11 cellular contexts compared by ENCODE assay signal in the genomic region with DNA sequence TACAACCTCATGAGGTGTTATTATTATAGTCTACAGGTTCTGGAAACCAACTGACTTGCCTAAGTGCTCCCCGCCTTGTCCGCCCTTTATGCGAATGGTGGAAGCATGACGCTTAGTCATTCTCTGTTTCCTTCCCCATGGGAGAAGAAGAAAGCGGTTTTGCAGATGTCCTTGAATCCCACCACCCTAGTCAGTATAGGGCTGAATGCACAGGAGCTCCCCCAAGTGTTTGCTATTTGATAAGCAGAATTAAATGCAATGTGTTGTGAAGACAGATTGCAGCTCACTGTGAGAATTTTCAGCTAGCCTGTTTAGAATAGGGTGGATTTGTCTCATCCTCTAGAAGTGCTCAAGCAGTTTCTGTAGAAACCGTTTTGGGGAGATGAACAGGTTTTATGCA.
DNase-seq lines count a peak whose midpoint lies in the region; ATAC-seq, FAIRE-seq and TF ChIP-seq lines count a peak whose summit lies in the region.
"Had no signal": no experiment of that assay in that cellular context is flagged by ENCODE, and none has a peak within 500 bp of the region (broad histone marks: within the 10 kb centered on the region; RNA-seq: fewer than 3 reads in every experiment).

No MANE protein-coding gene starts in this region.

- DNase-seq in Caco-2 (peak in 1 of 2 experiments; percentile 15), HuH-7 (ENCODE audit: low spot score) (peak; percentile 6), SK-N-DZ (ENCODE audit: low spot score) (peak; percentile 2), kidney tubule cell (ENCODE audit: low spot score) (peak; percentile 1), C1 segment of cervical spinal cord (lab: John Stamatoyannopoulos, UW) (no peak), DMS153 (lab: John Stamatoyannopoulos, UW) (no peak), small intestine (no peak)

- no peaks in the 10 kb centered on the region for H3K36me3 ChIP-seq in Caco-2 (ENCODE audit: control insufficient read depth, insufficient read depth, low read length)
- no peaks in the 10 kb centered on the region for H3K36me3 ChIP-seq in small intestine (ENCODE audit: control insufficient read depth in 2 of 2, insufficient read depth in 2 of 2, low read length in 2 of 2)

- POLR2A ChIA-PET in Caco-2 (lab: Charles Lee) = no interaction called here

- H3K9me3 ChIP-seq in Caco-2 (no peaks in the 10 kb centered on the region), small intestine (ENCODE audit: control insufficient read depth, low read depth) (no peaks in the 10 kb centered on the region)

- H3K27me3 Mint-ChIP-seq in Caco-2 (ENCODE audit: insufficient read depth, unreplicated experiment) = no peaks in the 10 kb centered on the region

- H3K27me3 ChIP-seq in Caco-2 (replicated peaks; ENCODE audit: control insufficient read depth, insufficient read depth, low read length) (no peaks in the 10 kb centered on the region), small intestine (ENCODE audit: control insufficient read depth in 2 of 2, insufficient read depth in 2 of 2, low read length in 2 of 2) (no peaks in the 10 kb centered on the region)

- no peak overlapping the region for H3K27ac ChIP-seq in small intestine (ENCODE audit: low read depth in 1 of 2, low read length in 1 of 2)

- CTCF ChIA-PET in Caco-2 (lab: Charles Lee) = interaction anchor here (0.7 kb wide), 1 partner anchor 275 kb away, joined by 3 read pairs; no protein-coding TSS in a partner anchor

- no peak overlapping the region for H3K27ac Mint-ChIP-seq in Caco-2 (ENCODE audit: unreplicated experiment)

- intact Hi-C loops in Caco-2 (cut with micrococcal nuclease; ENCODE audit: unreplicated experiment) = loop anchor here (5.0 to 10.0 kb wide), 2 partner anchors 45 to 87 kb away; no protein-coding TSS in a partner anchor

- H3K4me1 Mint-ChIP-seq in Caco-2 (ENCODE audit: low read depth, unreplicated experiment) = no peaks in the 10 kb centered on the region

- H3K4me3 ChIP-seq in Caco-2 (ENCODE audit: low read depth, low read length) = no peak overlapping the region
- no peak overlapping the region for H3K4me3 ChIP-seq in small intestine (ENCODE audit: low read depth in 1 of 2, low read length in 2 of 2)

- WGBS in small intestine, 3 donors = 66 to 71% (median 70%) methylated on average over 6 of the region's 6 CpGs

- peak; percentile 6 to 13 for TF ChIP-seq CTCF in Caco-2 (IDR thresholded peaks at IDR 0.05; ENCODE audit: insufficient read depth in 1 of 2, low read depth in 1 of 2, low read length in 1 of 2, severe bottlenecking in 1 of 2, unreplicated experiment in 1 of 2)

- BruUV-seq in Caco-2 (replicated peaks; lab: Mats Ljungman, UMichigan) = no TSS peak

- H3K9me3 Mint-ChIP-seq in Caco-2 (ENCODE audit: unreplicated experiment) = no peaks in the 10 kb centered on the region

- no peak for ATAC-seq in GM21737 (IDR thresholded peaks at IDR 0.05; ENCODE audit: unreplicated experiment)
- ATAC-seq: esophagus mucosa had no signal

- no peak for FAIRE-seq in small intestine (lab: Jason Lieb, UNC)
- FAIRE-seq: astrocyte, GM18507 had no signal

- H3K4me1 ChIP-seq in Caco-2 (no peaks in the 10 kb centered on the region), small intestine (ENCODE audit: control insufficient read depth in 2 of 2, insufficient read depth in 1 of 2, low read depth in 1 of 2, low read length in 1 of 2) (no peaks in the 10 kb centered on the region)

- no peak overlapping the region for H3K4me3 Mint-ChIP-seq in Caco-2 (ENCODE audit: unreplicated experiment)

- H3K36me3 Mint-ChIP-seq in Caco-2 (ENCODE audit: insufficient read depth, unreplicated experiment) = no peaks in the 10 kb centered on the region

Comparison
In these comparisons a context has a peak if more than half of its experiments do, and no peak if none do; other contexts are left out.
1. DNase-seq: peak in HuH-7 (single experiment), SK-N-DZ (single experiment) and kidney tubule cell (single experiment); none in C1 segment of cervical spinal cord (0 of 14), DMS153 (single experiment) and small intestine (single experiment).